ENCODE assay signal across 29 cellular contexts in the genomic region with DNA sequence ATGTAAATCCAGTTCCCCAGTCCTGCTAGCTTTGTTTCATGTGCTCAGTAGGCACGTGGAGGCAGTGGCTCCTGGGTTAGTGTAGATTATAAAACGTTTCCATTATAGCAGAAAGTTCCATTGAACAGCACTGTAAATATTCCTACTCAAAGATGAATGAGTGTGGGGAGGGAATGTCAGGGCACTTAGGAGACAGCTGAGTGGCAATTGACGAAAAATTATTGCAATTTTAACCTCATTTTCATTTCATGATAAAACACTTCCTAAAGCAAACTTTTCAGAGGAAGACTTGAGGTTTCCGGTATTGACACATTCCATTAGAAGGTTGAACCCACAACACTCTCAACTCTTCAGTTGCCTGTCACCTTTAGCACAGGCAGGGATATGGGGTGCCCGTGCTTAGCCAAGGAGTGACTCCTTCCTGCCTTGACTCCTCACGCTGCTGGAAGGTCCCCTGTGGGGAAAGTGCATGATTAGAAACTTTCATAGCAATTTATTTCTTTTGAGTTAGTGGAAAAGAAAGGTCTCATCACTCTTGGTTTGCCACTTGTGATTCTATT. TPM values are rescaled to one million over a fixed set of nuclear protein-coding genes. Genes with fewer than 3 reads are reported as not detected.
DNase-seq lines count a peak whose midpoint lies in the region; ATAC-seq and TF ChIP-seq lines count a peak whose summit lies in the region.
"Had no signal": no experiment of that assay in that cellular context is flagged by ENCODE, and none has a peak within 500 bp of the region (broad histone marks: within the 10 kb centered on the region; RNA-seq: fewer than 3 reads in every experiment).

No MANE protein-coding gene starts in this region.

- H3K4me1 ChIP-seq in lower lobe of right lung, result peaks cover 50% of the 10 kb centered on the region
- H3K4me1 ChIP-seq: left ventricle myocardium inferior, testis had no signal

- H3K9me3 ChIP-seq in lower lobe of right lung, result no peaks in the 10 kb centered on the region
- H3K9me3 ChIP-seq: body of pancreas, left ventricle myocardium inferior, SK-N-SH, testis had no signal

- H3K27ac Mint-ChIP-seq in mesothelial cell of epicardium, result no peak overlapping the region
- H3K27ac Mint-ChIP-seq: immature natural killer cell, nephron progenitor cell, WTC11 had no signal

- H3K27me3 Mint-ChIP-seq in mesothelial cell of epicardium (ENCODE audit: low read depth), result no peaks in the 10 kb centered on the region

- H3K9me3 Mint-ChIP-seq in mesothelial cell of epicardium, result no peaks in the 10 kb centered on the region
- H3K9me3 Mint-ChIP-seq: immature natural killer cell, nephron progenitor cell, WTC11 had no signal

- peaks cover 40% of the 10 kb centered on the region for H3K36me3 ChIP-seq in lower lobe of right lung

- DNase-seq in SKM-1 treated with dmso at 0.1 percent for 144 hours (lab: John Stamatoyannopoulos, UW; ENCODE audit: unreplicated experiment) (peak; percentile 8), SKM-1 (lab: John Stamatoyannopoulos, UW; ENCODE audit: unreplicated experiment) (no peak), CD1c-positive myeloid dendritic cell (ENCODE audit: extremely low spot score) (peak; percentile 26), NOMO-1 treated with DMSO at 0.1 percent for 48 hours (lab: John Stamatoyannopoulos, UW; ENCODE audit: unreplicated experiment) (peak; percentile 22), lower lobe of right lung (no peak), SHP77 (lab: John Stamatoyannopoulos, UW) (no peak), nucleus accumbens (lab: John Stamatoyannopoulos, UW) (no peak), mesothelial cell of epicardium (ENCODE audit: low spot score in 2 of 2, unreplicated experiment in 2 of 2) (no peak)
- DNase-seq: body of pancreas, DMS79 treated with DMSO at 0.1 percent for 48 hours, foreskin fibroblast, immature natural killer cell, left ventricle myocardium inferior, NCI-H1092, NCI-H2081, NCI-H345, nephron progenitor cell, SK-N-SH, testis had no signal

- no peaks in the 10 kb centered on the region for H3K27me3 ChIP-seq in lower lobe of right lung (ENCODE audit: low read depth)
- H3K27me3 ChIP-seq: body of pancreas, hepatocyte, testis had no signal

- H3K4me3 Mint-ChIP-seq in mesothelial cell of epicardium, result no peak overlapping the region
- H3K4me3 Mint-ChIP-seq: immature natural killer cell, nephron progenitor cell, WTC11 had no signal

- H3K4me3 ChIP-seq in lower lobe of right lung, result no peak overlapping the region
- H3K4me3 ChIP-seq: body of pancreas, hepatocyte, left ventricle myocardium inferior, testis had no signal

- TF ChIP-seq CTCF in lower lobe of right lung (IDR thresholded peaks at IDR 0.05) (no peak), mesothelial cell of epicardium (IDR thresholded peaks at IDR 0.05; ENCODE audit: unreplicated experiment) (no peak)

- H3K36me3 Mint-ChIP-seq in mesothelial cell of epicardium, result peaks cover 12% of the 10 kb centered on the region

- no peak overlapping the region for H3K27ac ChIP-seq in lower lobe of right lung
- H3K27ac ChIP-seq: 22Rv1, body of pancreas, hepatocyte, KMS-11, left ventricle myocardium inferior, testis had no signal

- ATAC-seq in lower lobe of right lung, result peak; percentile 66 to 77
- ATAC-seq: body of pancreas, sciatic nerve had no signal

- intact Hi-C loops in lower lobe of right lung (cut with DNase I), result no loop called here

- peaks cover 8% of the 10 kb centered on the region for H3K4me1 Mint-ChIP-seq in mesothelial cell of epicardium

RNA-seq across cellular contexts. Expression of a gene that starts 41.2 kb away (rescaled TPM):
- total RNA-seq in lower lobe of right lung (13.7 TPM), mesothelial cell of epicardium (not detected in 3 replicates)
- total RNA-seq: activated CD8-positive, alpha-beta memory T cell treated with anti-CD3 and anti-CD28 coated beads for 36 hours; chondrocyte; epithelial cell of proximal tubule; hepatocyte; HT-29; left ventricle myocardium inferior; RPMI7951; WTC11 had no signal

Comparison
In these comparisons a context has a peak if more than half of its experiments do, and no peak if none do; other contexts are left out.
1. DNase-seq: peak in SKM-1 treated with dmso at 0.1 percent for 144 hours (single experiment), CD1c-positive myeloid dendritic cell (single experiment) and NOMO-1 treated with DMSO at 0.1 percent for 48 hours (single experiment); none in SKM-1 (single experiment), lower lobe of right lung (single experiment), SHP77 (0 of 2), nucleus accumbens (0 of 56) and mesothelial cell of epicardium (0 of 2).
2. RNA of a gene that starts 41.2 kb away (total RNA-seq): 13.7 TPM in lower lobe of right lung (single experiment); not detected in mesothelial cell of epicardium; every median in the first group is over 10 times any median in the second.